In genomic region chr5:148970228-148970627, GRCh38 we compare ENCODE assay signal across 10 cellular contexts.
DNase-seq lines count a peak whose midpoint lies in the region; ATAC-seq and TF ChIP-seq lines count a peak whose summit lies in the region.
"Had no signal": no experiment of that assay in that cellular context is flagged by ENCODE, and none has a peak within 500 bp of the region (broad histone marks: within the 10 kb centered on the region; RNA-seq: fewer than 3 reads in every experiment).

No MANE protein-coding gene starts in this region.

- H3K4me3 ChIP-seq in lower lobe of right lung, result no peak overlapping the region
- H3K4me3 ChIP-seq in vagina, result no peak overlapping the region

- TF ChIP-seq CTCF in lower lobe of right lung (IDR thresholded peaks at IDR 0.05) (no peak), vagina (IDR thresholded peaks at IDR 0.05) (no peak)

- no peak overlapping the region for H3K27ac ChIP-seq in lower lobe of right lung
- H3K27ac ChIP-seq in vagina, result peak overlapping the region; percentile 26

- no peaks in the 10 kb centered on the region for H3K9me3 ChIP-seq in lower lobe of right lung
- no peaks in the 10 kb centered on the region for H3K9me3 ChIP-seq in vagina

- DNase-seq in NCI-H345 (lab: John Stamatoyannopoulos, UW) (peak; percentile 72), NCI-H345 treated with DMSO at 0.1 percent for 48 hours (lab: John Stamatoyannopoulos, UW; ENCODE audit: unreplicated experiment) (no peak), cerebellar nuclear complex (lab: John Stamatoyannopoulos, UW) (peak; percentile 92 to 95), lower lobe of right lung (peak; percentile 54), vagina (ENCODE audit: extremely low spot score in 2 of 2) (no peak), NCI-H2227 treated with DMSO at 0.1 percent for 48 hours (lab: John Stamatoyannopoulos, UW) (no peak), NCI-H2227 (lab: John Stamatoyannopoulos, UW; ENCODE audit: unreplicated experiment) (no peak)
- DNase-seq: ACHN, KBM-7 had no signal

- no peaks in the 10 kb centered on the region for H3K36me3 ChIP-seq in lower lobe of right lung
- no peaks in the 10 kb centered on the region for H3K36me3 ChIP-seq in vagina

- intact Hi-C loops in lower lobe of right lung (cut with DNase I) (no loop called here), vagina (cut with DNase I) (no loop called here)

- H3K4me1 ChIP-seq in lower lobe of right lung (peaks cover 33% of the 10 kb centered on the region), vagina (peaks cover 62% of the 10 kb centered on the region)

- no peaks in the 10 kb centered on the region for H3K27me3 ChIP-seq in lower lobe of right lung (ENCODE audit: low read depth)
- no peaks in the 10 kb centered on the region for H3K27me3 ChIP-seq in vagina

- ATAC-seq in lower lobe of right lung (no peak), HG03139 (IDR thresholded peaks at IDR 0.05; ENCODE audit: unreplicated experiment) (no peak)

- no peak for TF ChIP-seq POLR2A in vagina (IDR thresholded peaks at IDR 0.05)

Comparison
In these comparisons a context has a peak if more than half of its experiments do, and no peak if none do; other contexts are left out.
1. DNase-seq: peak in NCI-H345 (single experiment), cerebellar nuclear complex (2 of 2) and lower lobe of right lung (single experiment); none in NCI-H345 treated with DMSO at 0.1 percent for 48 hours (single experiment), vagina (0 of 2), NCI-H2227 treated with DMSO at 0.1 percent for 48 hours (single experiment) and NCI-H2227 (single experiment).